In genomic region chr18:6866552-6866951, GRCh38 we compare ENCODE assay signal across 1 cellular context.
TF ChIP-seq lines count a peak whose summit lies in the region.

No MANE protein-coding gene starts in this region.

TF ChIP-seq in HEK293, 187 proteins besides CTCF, POLR2A, EP300 and RAD21 (continued from another document):
- peak; percentile 83 for TF ChIP-seq PRDM6 (tag by site-specific recombination; IDR thresholded peaks at IDR 0.05)
